Comparison of ENCODE assay signal across 23 cellular contexts in genomic region chr1:22838965-22839364, GRCh38.
"Had no signal": no experiment of that assay in that cellular context is flagged by ENCODE, and none has a peak within 500 bp of the region (broad histone marks: within the 10 kb centered on the region; RNA-seq: fewer than 3 reads in every experiment).

No MANE protein-coding gene starts in this region.

- H3K36me3 ChIP-seq: Peyer's patch, SJSA1 had no signal

- FAIRE-seq: HepG2 had no signal

- H3K4me1 ChIP-seq: Peyer's patch, SJSA1 had no signal

- H2AFZ ChIP-seq: PC-9 had no signal

- H3K27ac ChIP-seq: KMS-11, PC-9, Peyer's patch, SJSA1, SK-N-MC had no signal

- H3K9ac ChIP-seq: KMS-11 had no signal

- H3K27me3 ChIP-seq: Peyer's patch, SJSA1 had no signal

- H3K4me3 ChIP-seq: PC-9, Peyer's patch, SJSA1, SK-N-MC had no signal

- DNase-seq: IMR-90; Kasumi-1; MM.1S; NCI-H1105; NCI-H1417; NCI-H1436 treated with DMSO at 0.1 percent for 48 hours; NCI-H1694; NCI-H1930; NCI-H2081; NCI-H2171; NCI-H226; NCI-H524; NCI-H526 treated with DMSO at 0.1 percent for 48 hours; NCI-H748 treated with DMSO at 0.1 percent for 48 hours; NK-92 treated with Interleukin-12 subunit alpha and Interleukin-12 subunit beta, amount 100 ng/mL, for 24 hours; OCI-M1; PC-9; Peyer's patch; SHP77 treated with DMSO at 0.1 percent for 48 hours had no signal

- H3K4me2 ChIP-seq: KMS-11, PC-9 had no signal

- H3K9me3 ChIP-seq: Peyer's patch, SJSA1 had no signal
